In genomic region chr5:131635755-131636479, GRCh38 we compare ENCODE assay signal across 8 cellular contexts. TPM values are rescaled to one million over a fixed set of nuclear protein-coding genes. Genes with fewer than 3 reads are reported as not detected.
DNase-seq lines count a peak whose midpoint lies in the region; TF ChIP-seq lines count a peak whose summit lies in the region.

No MANE protein-coding gene starts in this region.

- H3K4me1 Mint-ChIP-seq in glutamatergic neuron (ENCODE audit: low read depth, unreplicated experiment) (peaks cover 11% of the 10 kb centered on the region), progenitor cell of endocrine pancreas (ENCODE audit: low read depth) (peaks cover 22% of the 10 kb centered on the region)

- H3K9me3 Mint-ChIP-seq in glutamatergic neuron (ENCODE audit: unreplicated experiment) (peaks cover 12% of the 10 kb centered on the region), progenitor cell of endocrine pancreas (ENCODE audit: low read depth) (no peaks in the 10 kb centered on the region)

- DNase-seq in COR-L47 (lab: John Stamatoyannopoulos, UW) = peak; percentile 36
- DNase-seq in HPDE6-E6E7 (ENCODE audit: extremely low spot score) = peak; percentile 16
- peak; percentile 75 for DNase-seq in activated CD8-positive, alpha-beta memory T cell treated with anti-CD3 and anti-CD28 coated beads, Interleukin-2, amount 50 U/mL, for 48 hours
- no peak for DNase-seq in glutamatergic neuron
- DNase-seq in progenitor cell of endocrine pancreas (ENCODE audit: low spot score, unreplicated experiment) = no peak
- DNase-seq in A172 (ENCODE audit: low spot score) = no peak
- DNase-seq in GDM1 (lab: John Stamatoyannopoulos, UW) = no peak
- no peak for DNase-seq in ureter (ENCODE audit: low spot score)

- H3K27ac Mint-ChIP-seq in glutamatergic neuron (ENCODE audit: unreplicated experiment) = peak overlapping the region; percentile 96
- H3K27ac Mint-ChIP-seq in progenitor cell of endocrine pancreas = peak overlapping the region; percentile 99

- peaks cover 7% of the 10 kb centered on the region for H3K27me3 Mint-ChIP-seq in glutamatergic neuron (ENCODE audit: unreplicated experiment)
- H3K27me3 Mint-ChIP-seq in progenitor cell of endocrine pancreas = no peaks in the 10 kb centered on the region

- no peaks in the 10 kb centered on the region for H3K36me3 Mint-ChIP-seq in glutamatergic neuron (ENCODE audit: unreplicated experiment)
- no peaks in the 10 kb centered on the region for H3K36me3 Mint-ChIP-seq in progenitor cell of endocrine pancreas (ENCODE audit: insufficient read depth)

- TF ChIP-seq CTCF in glutamatergic neuron (IDR thresholded peaks at IDR 0.05; ENCODE audit: partially characterized antibody, unreplicated experiment) = no peak
- TF ChIP-seq CTCF in progenitor cell of endocrine pancreas (IDR thresholded peaks at IDR 0.05; ENCODE audit: unreplicated experiment) = no peak

- H3K4me3 Mint-ChIP-seq in glutamatergic neuron (ENCODE audit: unreplicated experiment) (peak overlapping the region; percentile 98), progenitor cell of endocrine pancreas (ENCODE audit: low read depth) (peak overlapping the region; percentile 94)

RNA-seq across cellular contexts. Expression of gene RAPGEF6, which starts 0.9 kb away (rescaled TPM):
- total RNA-seq in glutamatergic neuron (ENCODE audit: unreplicated experiment) (278 TPM), progenitor cell of endocrine pancreas (28.4 and 29.1 TPM in 2 replicates), ureter (30.7 TPM)
- total RNA-seq in A172 (2014; rRNA removed; shearing (Covaris generic)) = 12.2 and 14.1 TPM in 2 replicates

Comparison
In these comparisons a context has a peak if more than half of its experiments do, and no peak if none do; other contexts are left out.
1. DNase-seq: peak in COR-L47 (single experiment), HPDE6-E6E7 (single experiment) and activated CD8-positive, alpha-beta memory T cell treated with anti-CD3 and anti-CD28 coated beads, Interleukin-2, amount 50 U/mL, for 48 hours (single experiment); none in glutamatergic neuron (single experiment), progenitor cell of endocrine pancreas (single experiment), A172 (single experiment), GDM1 (single experiment) and ureter (single experiment).